Comparison of ENCODE assay signal across 8 cellular contexts in genomic region chr5:177478711-177479646, GRCh38. TPM values are rescaled to one million over a fixed set of nuclear protein-coding genes. Genes with fewer than 3 reads are reported as not detected.
A peak's percentile ranks its signal among the peaks of the same experiment; 100 is the strongest.
DNase-seq lines count a peak whose midpoint lies in the region; ATAC-seq lines count a peak whose summit lies in the region.

No MANE protein-coding gene starts in this region.

- no peaks in the 10 kb centered on the region for H3K9me3 Mint-ChIP-seq in T-helper 2 cell treated with Interferon-gamma antibody and Interleukin-4, amounts not matched to agents 5 μg/mL and 100 μg/mL, for 36 hours

- H3K9ac ChIP-seq in neuronal stem cell (ENCODE audit: low read depth, low read length, poor library complexity) = peak overlapping the region; percentile 35

- no peak overlapping the region for H2BK15ac ChIP-seq in neuronal stem cell (ENCODE audit: low read length)

- no peak overlapping the region for H3K4me3 ChIP-seq in esophagus (ENCODE audit: low read depth in 1 of 2, low read length in 2 of 2)
- H3K4me3 ChIP-seq in neuronal stem cell (ENCODE audit: low read length in 2 of 2) = no peak overlapping the region

- peaks cover 8% of the 10 kb centered on the region for H3K79me1 ChIP-seq in neuronal stem cell (ENCODE audit: low read depth, low read length)

- peak overlapping the region; percentile 29 for H3K18ac ChIP-seq in neuronal stem cell (ENCODE audit: low read length)

- peak overlapping the region; percentile 85 for H3K27ac Mint-ChIP-seq in T-helper 2 cell treated with Interferon-gamma antibody and Interleukin-4, amounts not matched to agents 5 μg/mL and 100 μg/mL, for 36 hours

- H3K4me2 ChIP-seq in neuronal stem cell (ENCODE audit: insufficient read depth, low read length, poor library complexity, severe bottlenecking) = no peak overlapping the region

- H3K4me3 Mint-ChIP-seq in T-helper 2 cell treated with Interferon-gamma antibody and Interleukin-4, amounts not matched to agents 5 μg/mL and 100 μg/mL, for 36 hours = peak overlapping the region; percentile 1

- peak overlapping the region; percentile 74 for H3K23ac ChIP-seq in neuronal stem cell (ENCODE audit: low read depth, low read length, poor library complexity)

- peaks cover 2 to 13% of the 10 kb centered on the region in 2 donors for H3K4me1 ChIP-seq in esophagus (ENCODE audit: control insufficient read depth in 2 of 2, insufficient read depth in 2 of 2, low read length in 1 of 2)
- H3K4me1 ChIP-seq in neuronal stem cell (ENCODE audit: control insufficient read depth in 2 of 2, insufficient read depth in 1 of 2, low read depth in 1 of 2, low read length in 2 of 2) = peaks cover 7 to 12% of the 10 kb centered on the region in 2 donors

- H4K91ac ChIP-seq in neuronal stem cell (ENCODE audit: low read depth, low read length, poor library complexity) = no peak overlapping the region

- no peak overlapping the region for H3K14ac ChIP-seq in neuronal stem cell (ENCODE audit: low read length)

- H3K36me3 Mint-ChIP-seq in T-helper 2 cell treated with Interferon-gamma antibody and Interleukin-4, amounts not matched to agents 5 μg/mL and 100 μg/mL, for 36 hours (ENCODE audit: low read depth) = peaks cover 7% of the 10 kb centered on the region

- H3K36me3 ChIP-seq in esophagus (ENCODE audit: control insufficient read depth in 2 of 2, insufficient read depth in 2 of 2, low read length in 1 of 2) (peaks cover 4 to 6% of the 10 kb centered on the region in 2 donors), neuronal stem cell (replicated peaks in 1 of 2; ENCODE audit: control insufficient read depth in 2 of 2, insufficient read depth in 2 of 2, low read length in 2 of 2) (peaks cover 29 to 44% of the 10 kb centered on the region in 2 donors)

- H3K9me3 ChIP-seq in esophagus (ENCODE audit: control insufficient read depth in 2 of 2, insufficient read depth in 1 of 2, low read depth in 1 of 2, low read length in 1 of 2) = no peaks in the 10 kb centered on the region
- peaks cover 0 to 1% of the 10 kb centered on the region in 2 donors for H3K9me3 ChIP-seq in neuronal stem cell (replicated peaks in 1 of 2; ENCODE audit: control insufficient read depth in 2 of 2, insufficient read depth in 1 of 2, low read depth in 1 of 2, low read length in 2 of 2)

- no peak overlapping the region for H2BK120ac ChIP-seq in neuronal stem cell (ENCODE audit: low read depth, low read length)

- H3K27me3 Mint-ChIP-seq in T-helper 2 cell treated with Interferon-gamma antibody and Interleukin-4, amounts not matched to agents 5 μg/mL and 100 μg/mL, for 36 hours (ENCODE audit: low read depth) = peaks cover 7% of the 10 kb centered on the region

- peak overlapping the region; percentile 7 for H2AK5ac ChIP-seq in neuronal stem cell (ENCODE audit: low read depth, low read length)

- H3K4me1 Mint-ChIP-seq in T-helper 2 cell treated with Interferon-gamma antibody and Interleukin-4, amounts not matched to agents 5 μg/mL and 100 μg/mL, for 36 hours (ENCODE audit: low read depth) = peaks cover 36% of the 10 kb centered on the region

- no peak overlapping the region for H4K8ac ChIP-seq in neuronal stem cell (ENCODE audit: low read depth, low read length)

- ATAC-seq in HG02884 (IDR thresholded peaks at IDR 0.05; ENCODE audit: unreplicated experiment) = no peak
- ATAC-seq in GM19397 (IDR thresholded peaks at IDR 0.05; ENCODE audit: unreplicated experiment) = no peak
- ATAC-seq in HG03457 (IDR thresholded peaks at IDR 0.05; ENCODE audit: unreplicated experiment) = no peak

- H2BK5ac ChIP-seq in neuronal stem cell (ENCODE audit: low read length) = peak overlapping the region; percentile 25

- H2BK12ac ChIP-seq in neuronal stem cell (ENCODE audit: low read length) = no peak overlapping the region

- H3K27ac ChIP-seq in esophagus (ENCODE audit: low read depth in 2 of 2, low read length in 1 of 2) (peak overlapping the region; percentile 52 to 84), neuronal stem cell (replicated peaks; ENCODE audit: low read length) (no peak overlapping the region)

- H3K27me3 ChIP-seq in esophagus (ENCODE audit: control insufficient read depth in 1 of 2, insufficient read depth in 2 of 2, low read length in 2 of 2) = no peaks in the 10 kb centered on the region
- no peaks in the 10 kb centered on the region for H3K27me3 ChIP-seq in neuronal stem cell (ENCODE audit: control insufficient read depth in 3 of 3, insufficient read depth in 3 of 3, low read depth in 1 of 3, low read length in 3 of 3)

- H2AFZ ChIP-seq in neuronal stem cell (ENCODE audit: low read length) = no peak overlapping the region

- WGBS in esophagus, 2 donors = 39 to 44% methylated on average over 18 of the region's 18 CpGs
- no CpG with 5 or more reads among the region's 18 CpGs for WGBS in neuronal stem cell (ENCODE audit: extremely low coverage in 2 of 2, insufficient read length in 2 of 2, insufficient replicate concordance in 1 of 2), 2 donors

- no peak overlapping the region for H3K4ac ChIP-seq in neuronal stem cell (ENCODE audit: low read length)

- DNase-seq in NCI-H510A treated with DMSO at 0.1 percent for 48 hours (lab: John Stamatoyannopoulos, UW) (peak; percentile 30), NCI-H510A (lab: John Stamatoyannopoulos, UW) (no peak), neuronal stem cell (ENCODE audit: low spot score) (no peak)
- DNase-seq in T-helper 2 cell treated with Interferon-gamma antibody and Interleukin-4, amounts not matched to agents 5 μg/mL and 100 μg/mL, for 36 hours (ENCODE audit: low spot score) = no peak

RNA-seq across cellular contexts. Expression of gene DBN1, which starts 5.5 kb away (rescaled TPM):
- 10 to 100 TPM; 18.2 to 24.7 TPM for polyA plus RNA-seq in esophagus
- 205 TPM for polyA plus RNA-seq in neuronal stem cell (2013, experiment 1 of 2)
- polyA plus RNA-seq in neuronal stem cell (2013, experiment 2 of 2) = 197 TPM

RNA-seq across cellular contexts. Expression of gene PDLIM7, which starts 18.4 kb away (rescaled TPM):
- polyA plus RNA-seq in esophagus = 100 to 1,000 TPM in 1 of 2 donors, 10 to 100 TPM in 1; 65.4 to 102 TPM
- polyA plus RNA-seq in neuronal stem cell (2013, experiment 1 of 2) = 206 TPM
- polyA plus RNA-seq in neuronal stem cell (2013, experiment 2 of 2) = 193 TPM

RNA-seq across cellular contexts. Expression of gene DOK3, which starts 30.6 kb away (rescaled TPM):
- 1 to 10 TPM; 2.4 to 5.1 TPM for polyA plus RNA-seq in esophagus
- 1.2 TPM for polyA plus RNA-seq in neuronal stem cell (2013, experiment 1 of 2)
- polyA plus RNA-seq in neuronal stem cell (2013, experiment 2 of 2) = 1.2 TPM

RNA-seq across cellular contexts. Expression of gene PRR7, which starts 32.4 kb away (rescaled TPM):
- polyA plus RNA-seq in esophagus = 1 to 10 TPM; 2.0 to 4.9 TPM
- polyA plus RNA-seq in neuronal stem cell (2013, experiment 1 of 2) = 26.8 TPM
- polyA plus RNA-seq in neuronal stem cell (2013, experiment 2 of 2) = 26.8 TPM

RNA-seq across cellular contexts. Expression of gene DDX41, which starts 37.8 kb away (rescaled TPM):
- 10 to 100 TPM; 57.0 to 73.8 TPM for polyA plus RNA-seq in esophagus
- polyA plus RNA-seq in neuronal stem cell (2013, experiment 1 of 2) = 67.4 TPM
- 68.2 TPM for polyA plus RNA-seq in neuronal stem cell (2013, experiment 2 of 2)
